Comparison of ENCODE assay signal across 8 cellular contexts in the genomic region with DNA sequence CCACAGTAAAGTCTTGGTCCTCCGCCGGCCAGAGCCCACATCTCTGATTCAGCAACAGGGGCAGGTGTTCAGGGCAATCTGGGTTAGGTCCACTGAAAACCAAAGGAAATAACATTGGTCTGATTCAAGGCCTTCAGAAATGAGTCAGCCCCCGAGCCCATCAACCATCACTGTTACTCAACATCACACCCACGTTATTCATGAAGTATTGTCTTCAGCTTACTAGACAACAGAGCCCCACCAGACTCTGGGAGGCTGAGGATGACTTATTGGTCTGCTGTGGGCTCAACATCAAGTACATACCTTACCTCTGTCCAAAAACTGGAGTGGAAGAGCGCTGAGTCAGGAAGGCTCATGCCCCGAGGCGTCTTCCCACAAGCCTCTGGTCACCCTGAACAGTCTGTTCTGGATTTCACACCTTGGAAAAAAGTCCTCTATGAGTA.
A peak's percentile ranks its signal among the peaks of the same experiment; 100 is the strongest.
DNase-seq lines count a peak whose midpoint lies in the region; ATAC-seq and TF ChIP-seq lines count a peak whose summit lies in the region.

No MANE protein-coding gene starts in this region.

- H3K9me2 ChIP-seq in DOHH2 (replicated peaks; ENCODE audit: control insufficient read depth, low read length): no peaks in the 10 kb centered on the region

- H3K4me3 Mint-ChIP-seq in activated naive CD8-positive, alpha-beta T cell: no peak overlapping the region
- H3K4me3 Mint-ChIP-seq in WTC11: no peak overlapping the region

- no peak for DNase-seq in lower lobe of right lung
- DNase-seq in WTC11 (ENCODE audit: low spot score): no peak
- no peak for DNase-seq in NCI-H128 (lab: John Stamatoyannopoulos, UW; ENCODE audit: unreplicated experiment)
- DNase-seq in erythroblast (lab: John Stamatoyannopoulos, UW): no peak

- H3K27me3 Mint-ChIP-seq in activated naive CD8-positive, alpha-beta T cell: no peaks in the 10 kb centered on the region
- peaks cover 9% of the 10 kb centered on the region for H3K27me3 Mint-ChIP-seq in WTC11 (ENCODE audit: low read depth)

- no peaks in the 10 kb centered on the region for H3K79me2 ChIP-seq in DOHH2 (ENCODE audit: control insufficient read depth, low read length)

- ATAC-seq in GM19455 (IDR thresholded peaks at IDR 0.05; ENCODE audit: unreplicated experiment): peak; percentile 78
- ATAC-seq in HG03439 (IDR thresholded peaks at IDR 0.05; ENCODE audit: unreplicated experiment): peak; percentile 88
- peak; percentile 29 to 60 for ATAC-seq in lower lobe of right lung
- ATAC-seq in WTC11: no peak

- TF ChIP-seq POLR2A in erythroblast (IDR thresholded peaks at IDR 0.05; ENCODE audit: low read length): no peak

- no peaks in the 10 kb centered on the region for H3F3A ChIP-seq in DOHH2 (ENCODE audit: control insufficient read depth, insufficient read depth)

- POLR2A ChIA-PET in WTC11 (lab: Charles Lee): no interaction called here

- H3K4me1 Mint-ChIP-seq in activated naive CD8-positive, alpha-beta T cell (ENCODE audit: low read depth): peaks cover 18% of the 10 kb centered on the region
- H3K4me1 Mint-ChIP-seq in WTC11: peaks cover 18% of the 10 kb centered on the region

- H3K4me1 ChIP-seq in DOHH2 (ENCODE audit: control insufficient read depth, low read length) (peaks cover 58% of the 10 kb centered on the region), lower lobe of right lung (peaks cover 31% of the 10 kb centered on the region)

- H4K20me1 ChIP-seq in DOHH2 (ENCODE audit: control insufficient read depth, insufficient read depth, low read depth, low read length): no peaks in the 10 kb centered on the region

- H3K27ac ChIP-seq in DOHH2 (ENCODE audit: low read depth, low read length): no peak overlapping the region
- H3K27ac ChIP-seq in lower lobe of right lung: no peak overlapping the region

- H3K27me3 ChIP-seq in DOHH2 (ENCODE audit: control insufficient read depth, low read length): no peaks in the 10 kb centered on the region
- H3K27me3 ChIP-seq in lower lobe of right lung (ENCODE audit: low read depth): no peaks in the 10 kb centered on the region

- H3K4me3 ChIP-seq in DOHH2 (ENCODE audit: low read length) (no peak overlapping the region), lower lobe of right lung (no peak overlapping the region)

- H3K9me3 ChIP-seq in DOHH2 (ENCODE audit: control insufficient read depth, insufficient read depth, low read length) (no peaks in the 10 kb centered on the region), lower lobe of right lung (no peaks in the 10 kb centered on the region)

- intact Hi-C loops in lower lobe of right lung (cut with DNase I): no loop called here

- TF ChIP-seq CTCF in DOHH2 (IDR thresholded peaks at IDR 0.05; ENCODE audit: low read depth, low read length, poor library complexity, severe bottlenecking): no peak
- TF ChIP-seq CTCF in lower lobe of right lung (IDR thresholded peaks at IDR 0.05): no peak
- TF ChIP-seq CTCF in WTC11 (IDR thresholded peaks at IDR 0.05): no peak

- H3K36me3 ChIP-seq in DOHH2 (ENCODE audit: control insufficient read depth, low read length) (no peaks in the 10 kb centered on the region), lower lobe of right lung (no peaks in the 10 kb centered on the region)

- H3K36me3 Mint-ChIP-seq in activated naive CD8-positive, alpha-beta T cell: no peaks in the 10 kb centered on the region
- 0 out of 2 replicates have a peak, but pooled peaks cover 4% of the 10 kb centered on the region for H3K36me3 Mint-ChIP-seq in WTC11

- H3K4me2 ChIP-seq in DOHH2 (ENCODE audit: low read length): peak overlapping the region; percentile 45; the same call in 1 of the 2 replicates

- peak overlapping the region; percentile 62 for H3K27ac Mint-ChIP-seq in activated naive CD8-positive, alpha-beta T cell
- H3K27ac Mint-ChIP-seq in WTC11: no peak overlapping the region

- CTCF ChIA-PET in WTC11 (lab: Charles Lee): no interaction called here

- H3K9me3 Mint-ChIP-seq in activated naive CD8-positive, alpha-beta T cell (ENCODE audit: low read depth): no peaks in the 10 kb centered on the region
- peaks cover 11% of the 10 kb centered on the region for H3K9me3 Mint-ChIP-seq in WTC11

TF ChIP-seq in WTC11, 78 proteins besides CTCF, POLR2A, EP300 and RAD21:
- TF ChIP-seq, protein P1, sequence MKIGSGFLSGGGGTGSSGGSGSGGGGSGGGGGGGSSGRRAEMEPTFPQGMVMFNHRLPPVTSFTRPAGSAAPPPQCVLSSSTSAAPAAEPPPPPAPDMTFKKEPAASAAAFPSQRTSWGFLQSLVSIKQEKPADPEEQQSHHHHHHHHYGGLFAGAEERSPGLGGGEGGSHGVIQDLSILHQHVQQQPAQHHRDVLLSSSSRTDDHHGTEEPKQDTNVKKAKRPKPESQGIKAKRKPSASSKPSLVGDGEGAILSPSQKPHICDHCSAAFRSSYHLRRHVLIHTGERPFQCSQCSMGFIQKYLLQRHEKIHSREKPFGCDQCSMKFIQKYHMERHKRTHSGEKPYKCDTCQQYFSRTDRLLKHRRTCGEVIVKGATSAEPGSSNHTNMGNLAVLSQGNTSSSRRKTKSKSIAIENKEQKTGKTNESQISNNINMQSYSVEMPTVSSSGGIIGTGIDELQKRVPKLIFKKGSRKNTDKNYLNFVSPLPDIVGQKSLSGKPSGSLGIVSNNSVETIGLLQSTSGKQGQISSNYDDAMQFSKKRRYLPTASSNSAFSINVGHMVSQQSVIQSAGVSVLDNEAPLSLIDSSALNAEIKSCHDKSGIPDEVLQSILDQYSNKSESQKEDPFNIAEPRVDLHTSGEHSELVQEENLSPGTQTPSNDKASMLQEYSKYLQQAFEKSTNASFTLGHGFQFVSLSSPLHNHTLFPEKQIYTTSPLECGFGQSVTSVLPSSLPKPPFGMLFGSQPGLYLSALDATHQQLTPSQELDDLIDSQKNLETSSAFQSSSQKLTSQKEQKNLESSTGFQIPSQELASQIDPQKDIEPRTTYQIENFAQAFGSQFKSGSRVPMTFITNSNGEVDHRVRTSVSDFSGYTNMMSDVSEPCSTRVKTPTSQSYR (CRISPR knock-in tag; IDR thresholded peaks at IDR 0.05): no peak
- TF ChIP-seq, protein P2, sequence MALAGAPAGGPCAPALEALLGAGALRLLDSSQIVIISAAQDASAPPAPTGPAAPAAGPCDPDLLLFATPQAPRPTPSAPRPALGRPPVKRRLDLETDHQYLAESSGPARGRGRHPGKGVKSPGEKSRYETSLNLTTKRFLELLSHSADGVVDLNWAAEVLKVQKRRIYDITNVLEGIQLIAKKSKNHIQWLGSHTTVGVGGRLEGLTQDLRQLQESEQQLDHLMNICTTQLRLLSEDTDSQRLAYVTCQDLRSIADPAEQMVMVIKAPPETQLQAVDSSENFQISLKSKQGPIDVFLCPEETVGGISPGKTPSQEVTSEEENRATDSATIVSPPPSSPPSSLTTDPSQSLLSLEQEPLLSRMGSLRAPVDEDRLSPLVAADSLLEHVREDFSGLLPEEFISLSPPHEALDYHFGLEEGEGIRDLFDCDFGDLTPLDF (CRISPR knock-in tag; IDR thresholded peaks at IDR 0.05): no peak
- TF ChIP-seq TP53 (CRISPR knock-in tag; IDR thresholded peaks at IDR 0.05): no peak
- TF ChIP-seq TEAD4 (CRISPR knock-in tag; IDR thresholded peaks at IDR 0.05): no peak
- TF ChIP-seq MXD4 (CRISPR knock-in tag; IDR thresholded peaks at IDR 0.05; ENCODE audit: borderline replicate concordance): no peak
- no peak for TF ChIP-seq GRHL2 (CRISPR knock-in tag; IDR thresholded peaks at IDR 0.05; ENCODE audit: insufficient replicate concordance, severe bottlenecking)
- TF ChIP-seq NR1H2 (CRISPR knock-in tag; IDR thresholded peaks at IDR 0.05): no peak
- no peak for TF ChIP-seq SMAD4 (CRISPR knock-in tag; IDR thresholded peaks at IDR 0.05)
- TF ChIP-seq, protein P3, sequence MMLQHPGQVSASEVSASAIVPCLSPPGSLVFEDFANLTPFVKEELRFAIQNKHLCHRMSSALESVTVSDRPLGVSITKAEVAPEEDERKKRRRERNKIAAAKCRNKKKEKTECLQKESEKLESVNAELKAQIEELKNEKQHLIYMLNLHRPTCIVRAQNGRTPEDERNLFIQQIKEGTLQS (CRISPR knock-in tag; conservative IDR thresholded peaks at IDR 0.05): no peak
